8 cellular contexts compared by ENCODE assay signal in genomic region chr7:151251926-151252835, GRCh38. TPM values are rescaled to one million over a fixed set of nuclear protein-coding genes. Genes with fewer than 3 reads are reported as not detected.
DNase-seq lines count a peak whose midpoint lies in the region; ATAC-seq and TF ChIP-seq lines count a peak whose summit lies in the region.

No MANE protein-coding gene starts in this region.

- no peak for TF ChIP-seq CTCF in choroid plexus epithelial cell (conservative IDR thresholded peaks at IDR 0.05; ENCODE audit: low read depth, low read length)

- peak; percentile 47 for DNase-seq in DMS53 treated with DMSO at 0.1 percent for 48 hours (lab: John Stamatoyannopoulos, UW; ENCODE audit: unreplicated experiment)
- DNase-seq in NCI-H2171 treated with DMSO at 0.1 percent for 48 hours (lab: John Stamatoyannopoulos, UW), result peak; percentile 67
- DNase-seq in choroid plexus epithelial cell (ENCODE audit: low read depth), result peak; percentile 80
- DNase-seq in left colon, result peak in 1 of 2 donors; percentile 55

- H3K4me3 ChIP-seq in choroid plexus epithelial cell (ENCODE audit: low read depth, low read length), result peak overlapping the region; percentile 74

- H3K36me3 Mint-ChIP-seq in stimulated activated memory B cell treated with anti-CD40 and anti-IgM and Interleukin-4, amounts not matched to agents 10 μg/mL and 1 μg/mL and 100 μg/mL, for 72 hours, result no peaks in the 10 kb centered on the region

- peaks cover 92% of the 10 kb centered on the region for H3K27me3 Mint-ChIP-seq in stimulated activated memory B cell treated with anti-CD40 and anti-IgM and Interleukin-4, amounts not matched to agents 10 μg/mL and 1 μg/mL and 100 μg/mL, for 72 hours

- intact Hi-C loops in left colon (cut with DNase I, micrococcal nuclease), result no loop called here

- H3K4me1 Mint-ChIP-seq in stimulated activated memory B cell treated with anti-CD40 and anti-IgM and Interleukin-4, amounts not matched to agents 10 μg/mL and 1 μg/mL and 100 μg/mL, for 72 hours, result peaks cover 40% of the 10 kb centered on the region

- H3K27ac Mint-ChIP-seq in stimulated activated memory B cell treated with anti-CD40 and anti-IgM and Interleukin-4, amounts not matched to agents 10 μg/mL and 1 μg/mL and 100 μg/mL, for 72 hours, result no peak overlapping the region

- ATAC-seq in left colon, result peak; percentile 37
- no peak for ATAC-seq in stimulated activated memory B cell treated with anti-CD40 and anti-IgM and Interleukin-4, amounts not matched to agents 10 μg/mL and 1 μg/mL and 100 μg/mL, for 72 hours
- no peak for ATAC-seq in GM18873 (IDR thresholded peaks at IDR 0.05; ENCODE audit: low FRiP score, unreplicated experiment)
- no peak for ATAC-seq in HG03342 (IDR thresholded peaks at IDR 0.05; ENCODE audit: unreplicated experiment)
- no peak for ATAC-seq in GM21423 (IDR thresholded peaks at IDR 0.05; ENCODE audit: unreplicated experiment)

- H3K9me3 Mint-ChIP-seq in stimulated activated memory B cell treated with anti-CD40 and anti-IgM and Interleukin-4, amounts not matched to agents 10 μg/mL and 1 μg/mL and 100 μg/mL, for 72 hours, result no peaks in the 10 kb centered on the region

- H3K4me3 Mint-ChIP-seq in stimulated activated memory B cell treated with anti-CD40 and anti-IgM and Interleukin-4, amounts not matched to agents 10 μg/mL and 1 μg/mL and 100 μg/mL, for 72 hours, result peak overlapping the region; percentile 19

RNA-seq across cellular contexts. Expression of gene SMARCD3, which starts 3.7 kb away (rescaled TPM):
- total RNA-seq in left colon, result 1 to 10 TPM; 4.3 to 9.8 TPM

RNA-seq across cellular contexts. Expression of gene CHPF2, which starts 19.9 kb away (rescaled TPM):
- 10 to 100 TPM; 46.8 to 48.8 TPM for total RNA-seq in left colon

RNA-seq across cellular contexts. Expression of gene ABCF2, which starts 25.2 kb away (rescaled TPM):
- 10 to 100 TPM; 27.9 to 28.0 TPM for total RNA-seq in left colon

RNA-seq across cellular contexts. Expression of gene H2BK1, which starts 41.9 kb away (rescaled TPM):
- not detected for total RNA-seq in left colon
